ENCODE assay signal across 1 cellular context in genomic region chr14:104692939-104693315, GRCh38.
TF ChIP-seq lines count a peak whose summit lies in the region.

No MANE protein-coding gene starts in this region.

TF ChIP-seq in A549, 52 proteins besides CTCF, POLR2A, EP300 and RAD21:
- TF ChIP-seq EHF (CRISPR knock-in tag; IDR thresholded peaks at IDR 0.05) (no peak), HEYL (CRISPR knock-in tag; IDR thresholded peaks at IDR 0.05) (no peak)
